In genomic region chr10:125148576-125148975, GRCh38 we compare ENCODE assay signal across 9 cellular contexts. TPM values are rescaled to one million over a fixed set of nuclear protein-coding genes. Genes with fewer than 3 reads are reported as not detected.
DNase-seq lines count a peak whose midpoint lies in the region; ATAC-seq and TF ChIP-seq lines count a peak whose summit lies in the region.
"Had no signal": no experiment of that assay in that cellular context is flagged by ENCODE, and none has a peak within 500 bp of the region (broad histone marks: within the 10 kb centered on the region; RNA-seq: fewer than 3 reads in every experiment).

No MANE protein-coding gene starts in this region.

- in situ Hi-C loops in gastrocnemius medialis (cut with MboI; ENCODE audit: low sequenced_read_pairs in 4 of 4) = no loop called here
- in situ Hi-C loops in KBM-7 (cut with MboI; ENCODE audit: low pct_unique_long_range_greater_than_20kb, low sequenced_read_pairs) = no loop called here

- peaks cover 0 to 15% (median 8%) of the 10 kb centered on the region in 3 donors for H3K27me3 Mint-ChIP-seq in immature natural killer cell (ENCODE audit: low read depth in 3 of 3)

- H3K4me1 Mint-ChIP-seq in immature natural killer cell = peaks cover 92 to 94% of the 10 kb centered on the region in 2 donors

- H3K9me3 Mint-ChIP-seq in immature natural killer cell = no peaks in the 10 kb centered on the region

- no peak for TF ChIP-seq CTCF in gastrocnemius medialis (IDR thresholded peaks at IDR 0.05 in 4 of 5, conservative IDR thresholded peaks at IDR 0.05 in 1 of 5)

- no peak overlapping the region for H3K4me3 ChIP-seq in gastrocnemius medialis

- no peaks in the 10 kb centered on the region for H3K9me3 ChIP-seq in ES-I3 (ENCODE audit: control insufficient read depth, insufficient read depth, low read length)
- no peaks in the 10 kb centered on the region for H3K9me3 ChIP-seq in gastrocnemius medialis
- H3K9me3 ChIP-seq: BE2C had no signal

- peak overlapping the region; percentile 81 to 91 (median 84) for H3K4me3 Mint-ChIP-seq in immature natural killer cell

- intact Hi-C loops in gastrocnemius medialis (cut with DNase I; ENCODE audit: low total_unique reads) = loop anchor here (2.0 kb wide), 2 partner anchors 64 to 104 kb away; no protein-coding TSS in a partner anchor

- peak; percentile 25 for DNase-seq in astrocyte of the hippocampus (ENCODE audit: low read depth, low spot score)
- no peak for DNase-seq in immature natural killer cell
- DNase-seq in gastrocnemius medialis = no peak
- DNase-seq in KBM-7 = no peak
- no peak for DNase-seq in cortex of kidney (lab: John Stamatoyannopoulos, UW)
- DNase-seq in NCI-H2196 (lab: John Stamatoyannopoulos, UW; ENCODE audit: unreplicated experiment) = no peak

- 0 out of 2 replicates have a peak, but pooled peaks cover 4% of the 10 kb centered on the region for H3K36me3 ChIP-seq in ES-I3 (ENCODE audit: insufficient read depth, low read length)
- peaks cover 0 to 5% of the 10 kb centered on the region in 2 donors for H3K36me3 ChIP-seq in gastrocnemius medialis

- H3K4me1 ChIP-seq in ES-I3 (ENCODE audit: insufficient read depth, low read length) = peaks cover 77% of the 10 kb centered on the region
- H3K4me1 ChIP-seq in gastrocnemius medialis = peaks cover 79 to 91% of the 10 kb centered on the region in 2 donors

- H3K36me3 Mint-ChIP-seq in immature natural killer cell = peaks cover 0 to 5% (median 0%) of the 10 kb centered on the region in 3 donors

- ATAC-seq in gastrocnemius medialis (peak; percentile 13 to 39), GM19035 (IDR thresholded peaks at IDR 0.05; ENCODE audit: unreplicated experiment) (no peak)

- H3K27ac ChIP-seq in gastrocnemius medialis = peak overlapping the region; percentile 88 to 99 (median 97)

- H3K27me3 ChIP-seq in gastrocnemius medialis = no peaks in the 10 kb centered on the region
- H3K27me3 ChIP-seq: BE2C had no signal

- H3K27ac Mint-ChIP-seq in immature natural killer cell = peak overlapping the region; percentile 95 to 99 (median 96)

- H3K9ac ChIP-seq in ES-I3 (ENCODE audit: low read depth, low read length) = peak overlapping the region; percentile 3; the same call in 1 of the 2 replicates

- no peak for TF ChIP-seq POLR2A in gastrocnemius medialis (IDR thresholded peaks at IDR 0.05)

RNA-seq across cellular contexts. Expression of gene CTBP2, which starts 11.8 kb away (rescaled TPM):
- polyA plus RNA-seq in immature natural killer cell = 100 to 1,000 TPM in 2 of 3 donors, 10 to 100 TPM in 1; 89.8 to 154 (median 131) TPM
- 10 to 100 TPM; 13.9 to 36.7 (median 21.1) TPM for total RNA-seq in gastrocnemius medialis
